1 cellular context compared by ENCODE assay signal in genomic region chr1:24909388-24909898, GRCh38.
TF ChIP-seq lines count a peak whose summit lies in the region.

No MANE protein-coding gene starts in this region.

TF ChIP-seq in HepG2, 621 proteins besides CTCF, POLR2A, EP300 and RAD21 (continued from another document and continues in another):
- TF ChIP-seq REST (IDR thresholded peaks at IDR 0.05; ENCODE audit: borderline replicate concordance in 1 of 2, low read depth in 1 of 2, low read length in 2 of 2) (no peak), HES4 (CRISPR knock-in tag; IDR thresholded peaks at IDR 0.05; ENCODE audit: borderline replicate concordance) (no peak), ZSCAN25 (CRISPR knock-in tag; IDR thresholded peaks at IDR 0.05) (no peak), EED (CRISPR knock-in tag; IDR thresholded peaks at IDR 0.05) (no peak), PHF8 (CRISPR knock-in tag; IDR thresholded peaks at IDR 0.05) (no peak), ZXDC (CRISPR knock-in tag; IDR thresholded peaks at IDR 0.05) (no peak), ZUFSP (CRISPR knock-in tag; IDR thresholded peaks at IDR 0.05; ENCODE audit: borderline replicate concordance) (no peak), ZNF558 (CRISPR knock-in tag; IDR thresholded peaks at IDR 0.05; ENCODE audit: borderline replicate concordance) (no peak; the same call in 1 of the 2 replicates), ZNF407 (CRISPR knock-in tag; IDR thresholded peaks at IDR 0.05; ENCODE audit: not compliant biosample characterization) (no peak), DMTF1 (CRISPR knock-in tag; IDR thresholded peaks at IDR 0.05) (no peak), ZNF414 (CRISPR knock-in tag; IDR thresholded peaks at IDR 0.05) (no peak), ATF3 (CRISPR knock-in tag; IDR thresholded peaks at IDR 0.05) (no peak), ARNT (IDR thresholded peaks at IDR 0.05) (no peak), LRRFIP1 (CRISPR knock-in tag; conservative IDR thresholded peaks at IDR 0.05) (no peak)
